Comparison of ENCODE assay signal across 8 cellular contexts in genomic region chr21:42460391-42461184, GRCh38. TPM values are rescaled to one million over a fixed set of nuclear protein-coding genes. Genes with fewer than 3 reads are reported as not detected.
DNase-seq lines count a peak whose midpoint lies in the region; ATAC-seq and TF ChIP-seq lines count a peak whose summit lies in the region.

No MANE protein-coding gene starts in this region.

- H3K27me3 ChIP-seq in GM06990 (replicated peaks; ENCODE audit: control insufficient read depth, insufficient read depth, low read length), result no peaks in the 10 kb centered on the region

- DNase-seq in GM06990 (ENCODE audit: extremely low read depth, insufficient read length) (peak; percentile 76), NCI-H1105 treated with DMSO at 0.1 percent for 48 hours (lab: John Stamatoyannopoulos, UW) (peak; percentile 92), posterior vena cava (ENCODE audit: low spot score) (peak; percentile 68), NOMO-1 treated with DMSO at 0.1 percent for 48 hours (lab: John Stamatoyannopoulos, UW; ENCODE audit: unreplicated experiment) (no peak), HUDEP-2 (lab: John Stamatoyannopoulos, UW; ENCODE audit: unreplicated experiment in 76 of 76) (no peak), NCI-H2227 treated with DMSO at 0.1 percent for 48 hours (lab: John Stamatoyannopoulos, UW) (no peak)
- DNase-seq in activated CD4-positive, alpha-beta T cell treated with anti-CD3 and anti-CD28 coated beads, Interleukin-2, amount 10 ng/mL, durations not matched to agents 24 days and 14 days, result peak; percentile 81

- intact Hi-C loops in activated CD4-positive, alpha-beta T cell treated with anti-CD3 and anti-CD28 coated beads, Interleukin-2, amount 10 ng/mL, durations not matched to agents 24 days and 14 days (cut with micrococcal nuclease), result loop anchor here (5.0 to 10.0 kb wide), 2 partner anchors 67 to 374 kb away; no protein-coding TSS in a partner anchor
- intact Hi-C loops in posterior vena cava (cut with DNase I), result no loop called here

- H3K4me3 Mint-ChIP-seq in activated CD4-positive, alpha-beta T cell treated with anti-CD3 and anti-CD28 coated beads, Interleukin-2, amount 10 ng/mL, durations not matched to agents 24 days and 14 days, result no peak overlapping the region

- no peak overlapping the region for H3K4me3 ChIP-seq in GM06990 (replicated peaks; ENCODE audit: low read depth, low read length)

- no peaks in the 10 kb centered on the region for H3K27me3 Mint-ChIP-seq in activated CD4-positive, alpha-beta T cell treated with anti-CD3 and anti-CD28 coated beads, Interleukin-2, amount 10 ng/mL, durations not matched to agents 24 days and 14 days

- TF ChIP-seq CTCF in GM06990 (IDR thresholded peaks at IDR 0.05; ENCODE audit: insufficient read depth, low read length, poor library complexity, severe bottlenecking), result no peak

- peaks cover 13% of the 10 kb centered on the region for H3K9me3 Mint-ChIP-seq in activated CD4-positive, alpha-beta T cell treated with anti-CD3 and anti-CD28 coated beads, Interleukin-2, amount 10 ng/mL, durations not matched to agents 24 days and 14 days

- peak overlapping the region; percentile 51 for H3K27ac Mint-ChIP-seq in activated CD4-positive, alpha-beta T cell treated with anti-CD3 and anti-CD28 coated beads, Interleukin-2, amount 10 ng/mL, durations not matched to agents 24 days and 14 days

- peaks cover 65% of the 10 kb centered on the region for H3K4me1 Mint-ChIP-seq in activated CD4-positive, alpha-beta T cell treated with anti-CD3 and anti-CD28 coated beads, Interleukin-2, amount 10 ng/mL, durations not matched to agents 24 days and 14 days

- peaks cover 3% of the 10 kb centered on the region for H3K36me3 Mint-ChIP-seq in activated CD4-positive, alpha-beta T cell treated with anti-CD3 and anti-CD28 coated beads, Interleukin-2, amount 10 ng/mL, durations not matched to agents 24 days and 14 days (ENCODE audit: low read depth)

- peak; percentile 45 for ATAC-seq in GM21526 (IDR thresholded peaks at IDR 0.05; ENCODE audit: low FRiP score, unreplicated experiment)

- H3K36me3 ChIP-seq in GM06990 (ENCODE audit: control insufficient read depth, insufficient read depth, low read length), result no peaks in the 10 kb centered on the region

RNA-seq across cellular contexts. Expression of gene RSPH1, which starts 35.4 kb away (rescaled TPM):
- not detected in 2 replicates for total RNA-seq in activated CD4-positive, alpha-beta T cell treated with anti-CD3 and anti-CD28 coated beads, Interleukin-2, amount 10 ng/mL, durations not matched to agents 24 days and 14 days
- under 1 TPM in 1 of 2 donors, not detected in 1; 0.19 TPM for total RNA-seq in posterior vena cava

RNA-seq across cellular contexts. Expression of gene SLC37A1, which starts 53.1 kb away (rescaled TPM):
- 19.5 and 23.0 TPM in 2 replicates for total RNA-seq in activated CD4-positive, alpha-beta T cell treated with anti-CD3 and anti-CD28 coated beads, Interleukin-2, amount 10 ng/mL, durations not matched to agents 24 days and 14 days
- 1 to 10 TPM; 5.2 to 6.0 TPM for total RNA-seq in posterior vena cava

RNA-seq across cellular contexts. Expression of gene UBASH3A, which starts 56.9 kb away (rescaled TPM):
- 61.4 and 65.7 TPM in 2 replicates for total RNA-seq in activated CD4-positive, alpha-beta T cell treated with anti-CD3 and anti-CD28 coated beads, Interleukin-2, amount 10 ng/mL, durations not matched to agents 24 days and 14 days
- under 1 TPM; 0.32 to 0.38 TPM for total RNA-seq in posterior vena cava

Comparison
In these comparisons a context has a peak if more than half of its experiments do, and no peak if none do; other contexts are left out.
1. DNase-seq: peak in GM06990 (single experiment), NCI-H1105 treated with DMSO at 0.1 percent for 48 hours (single experiment), activated CD4-positive, alpha-beta T cell treated with anti-CD3 and anti-CD28 coated beads, Interleukin-2, amount 10 ng/mL, durations not matched to agents 24 days and 14 days (single experiment) and posterior vena cava (single experiment); none in NOMO-1 treated with DMSO at 0.1 percent for 48 hours (single experiment), HUDEP-2 (0 of 76) and NCI-H2227 treated with DMSO at 0.1 percent for 48 hours (single experiment).
2. RNA of gene UBASH3A, which starts 56.9 kb away (total RNA-seq): 61.4 to 65.7 TPM in activated CD4-positive, alpha-beta T cell treated with anti-CD3 and anti-CD28 coated beads, Interleukin-2, amount 10 ng/mL, durations not matched to agents 24 days and 14 days; 0.32 to 0.38 TPM in posterior vena cava; every median in the first group is over 10 times any median in the second.